Comparison of ENCODE assay signal across 16 cellular contexts in genomic region chr19:1967087-1967608, GRCh38. TPM values are rescaled to one million over a fixed set of nuclear protein-coding genes. Genes with fewer than 3 reads are reported as not detected.
DNase-seq lines count a peak whose midpoint lies in the region; ATAC-seq, FAIRE-seq and TF ChIP-seq lines count a peak whose summit lies in the region.
"Had no signal": no experiment of that assay in that cellular context is flagged by ENCODE, and none has a peak within 500 bp of the region (broad histone marks: within the 10 kb centered on the region; RNA-seq: fewer than 3 reads in every experiment).

No MANE protein-coding gene starts in this region.

- TF ChIP-seq EP300 in HepG2 (IDR thresholded peaks at IDR 0.05; ENCODE audit: low read depth in 2 of 2, low read length in 2 of 2) (no peak), HepG2 (CRISPR knock-in tag; IDR thresholded peaks at IDR 0.05; ENCODE audit: borderline replicate concordance) (no peak)

- H3K4me2 ChIP-seq in HepG2 (ENCODE audit: low read depth, low read length): no peak overlapping the region
- H3K4me2 ChIP-seq: GM23338 had no signal

- peaks cover 5% of the 10 kb centered on the region; the same call in 1 of the 2 replicates for H4K20me1 ChIP-seq in HepG2 (ENCODE audit: insufficient read depth, low read length)

- H3K27ac Mint-ChIP-seq in activated CD4-positive, alpha-beta T cell treated with anti-CD3 and anti-CD28 coated beads, Interleukin-2, amount 10 ng/mL, durations not matched to agents 7 days and 5 days: peak overlapping the region; percentile 84
- no peak overlapping the region for H3K27ac Mint-ChIP-seq in activated naive CD4-positive, alpha-beta T cell treated with anti-CD3 and anti-CD28 coated beads, Interleukin-2, amount 50 U/mL, for 72 hours
- H3K27ac Mint-ChIP-seq: GM23338 had no signal

- H3K27ac ChIP-seq in HepG2 (ENCODE audit: extremely low read length, insufficient read depth, low read length) (no peak overlapping the region), right lobe of liver (no peak overlapping the region)
- H3K27ac ChIP-seq: brain microvascular endothelial cell, dorsolateral prefrontal cortex, esophagus squamous epithelium had no signal

- FAIRE-seq in HepG2 (lab: Jason Lieb, UNC): no peak
- FAIRE-seq: RCC 7860 had no signal

- ATAC-seq in HepG2 (no peak), right lobe of liver (no peak), HG02678 (IDR thresholded peaks at IDR 0.05; ENCODE audit: unreplicated experiment) (no peak), GM21825 (IDR thresholded peaks at IDR 0.05; ENCODE audit: unreplicated experiment) (no peak)
- peak; percentile 36 to 38 for ATAC-seq in activated naive CD4-positive, alpha-beta T cell treated with anti-CD3 and anti-CD28 coated beads, Interleukin-2, amount 50 U/mL, for 72 hours
- ATAC-seq: GM23338 had no signal

- H2AFZ ChIP-seq in HepG2 (ENCODE audit: low read length): no peak overlapping the region
- H2AFZ ChIP-seq: GM23338 had no signal

- peaks cover 13% of the 10 kb centered on the region for H3K4me1 Mint-ChIP-seq in activated CD4-positive, alpha-beta T cell treated with anti-CD3 and anti-CD28 coated beads, Interleukin-2, amount 10 ng/mL, durations not matched to agents 7 days and 5 days
- H3K4me1 Mint-ChIP-seq: GM23338, neural crest cell had no signal

- no peaks in the 10 kb centered on the region for H3K9me3 Mint-ChIP-seq in activated CD4-positive, alpha-beta T cell treated with anti-CD3 and anti-CD28 coated beads, Interleukin-2, amount 10 ng/mL, durations not matched to agents 7 days and 5 days
- no peaks in the 10 kb centered on the region for H3K9me3 Mint-ChIP-seq in activated naive CD4-positive, alpha-beta T cell treated with anti-CD3 and anti-CD28 coated beads, Interleukin-2, amount 50 U/mL, for 72 hours
- H3K9me3 Mint-ChIP-seq: GM23338, memory B cell, neural crest cell had no signal

- CTCF ChIA-PET in HepG2 (lab: Yijun Ruan, JAX; ENCODE audit: low intra/inter-chr PET ratio, low total read pairs): no interaction called here
- CTCF ChIA-PET in activated CD4-positive, alpha-beta T cell treated with anti-CD3 and anti-CD28 coated beads, Interleukin-2, amount 10 ng/mL, durations not matched to agents 7 days and 5 days (lab: Charles Lee): no interaction called here

- TF ChIP-seq CTCF in HepG2 (CRISPR knock-in tag; IDR thresholded peaks at IDR 0.05): no peak
- TF ChIP-seq CTCF in right lobe of liver (IDR thresholded peaks at IDR 0.05): no peak

- TF ChIP-seq POLR2A in HepG2 (IDR thresholded peaks at IDR 0.05; ENCODE audit: insufficient read depth in 1 of 2, low read depth in 2 of 2, low read length in 2 of 2): no peak
- TF ChIP-seq POLR2A in right lobe of liver (IDR thresholded peaks at IDR 0.05): no peak

- H3K4me3 ChIP-seq in HepG2 (replicated peaks in 1 of 3; ENCODE audit: insufficient read depth in 1 of 3, low read depth in 2 of 3, low read length in 3 of 3) (no peak overlapping the region), right lobe of liver (no peak overlapping the region)
- H3K4me3 ChIP-seq: dorsolateral prefrontal cortex, esophagus squamous epithelium, GM23338 had no signal

- TF ChIP-seq RAD21 in HepG2 (CRISPR knock-in tag; IDR thresholded peaks at IDR 0.05): no peak

- WGBS in HepG2 (ENCODE audit: low lambda C conversion rate): 98% methylated on average over 22 of the region's 26 CpGs
- WGBS in right lobe of liver (ENCODE audit: insufficient coverage, low coverage, low lambda C conversion rate, missing lambda C conversion rate): 92% methylated on average over 8 of the region's 26 CpGs

- no peaks in the 10 kb centered on the region for H3K4me1 ChIP-seq in HepG2 (ENCODE audit: insufficient read depth, low read length)
- H3K4me1 ChIP-seq in right lobe of liver: no peaks in the 10 kb centered on the region
- H3K4me1 ChIP-seq: esophagus squamous epithelium had no signal

- H3K4me3 Mint-ChIP-seq in activated CD4-positive, alpha-beta T cell treated with anti-CD3 and anti-CD28 coated beads, Interleukin-2, amount 10 ng/mL, durations not matched to agents 7 days and 5 days: no peak overlapping the region
- H3K4me3 Mint-ChIP-seq: GM23338, memory B cell, neural crest cell had no signal

- no peaks in the 10 kb centered on the region for H3K9me3 ChIP-seq in HepG2 (ENCODE audit: low read length)
- H3K9me3 ChIP-seq in right lobe of liver: no peaks in the 10 kb centered on the region
- H3K9me3 ChIP-seq: esophagus squamous epithelium had no signal

- no TSS peak for BruUV-seq in HepG2 (replicated peaks; lab: Mats Ljungman, UMichigan)

- H3K27me3 ChIP-seq in HepG2 (ENCODE audit: control insufficient read depth in 1 of 2, insufficient read depth in 2 of 2, low read length in 2 of 2): no peaks in the 10 kb centered on the region
- no peaks in the 10 kb centered on the region for H3K27me3 ChIP-seq in right lobe of liver
- H3K27me3 ChIP-seq: brain microvascular endothelial cell, dorsolateral prefrontal cortex, esophagus squamous epithelium had no signal

- peaks cover 12 to 27% of the 10 kb centered on the region in 2 experiments; a peak in 4 of 5 replicates for H3K36me3 ChIP-seq in HepG2 (replicated peaks in 1 of 2; ENCODE audit: control insufficient read depth in 1 of 2, insufficient read depth in 2 of 2, low read length in 2 of 2)
- no peaks in the 10 kb centered on the region for H3K36me3 ChIP-seq in right lobe of liver

- intact Hi-C loops in HepG2 (cut with micrococcal nuclease; ENCODE audit: unreplicated experiment): no loop called here
- intact Hi-C loops in right lobe of liver (cut with DNase I): no loop called here

- in situ Hi-C loops in HepG2 (cut with HindIII; ENCODE audit: extremely low pct_ligation_motif_present, low pct_unique_long_range_greater_than_20kb): no loop called here

- H3K9ac ChIP-seq in HepG2 (ENCODE audit: insufficient read depth, low read depth, low read length): no peak overlapping the region

- H3K36me3 Mint-ChIP-seq in activated CD4-positive, alpha-beta T cell treated with anti-CD3 and anti-CD28 coated beads, Interleukin-2, amount 10 ng/mL, durations not matched to agents 7 days and 5 days (ENCODE audit: low read depth): peaks cover 4% of the 10 kb centered on the region
- H3K36me3 Mint-ChIP-seq in activated naive CD4-positive, alpha-beta T cell treated with anti-CD3 and anti-CD28 coated beads, Interleukin-2, amount 50 U/mL, for 72 hours: no peaks in the 10 kb centered on the region

- DNase-seq in HepG2 (ENCODE audit: low spot score) (no peak), right lobe of liver (no peak), SIG-M5 (lab: John Stamatoyannopoulos, UW) (no peak)
- peak; percentile 42 for DNase-seq in activated CD4-positive, alpha-beta T cell treated with anti-CD3 and anti-CD28 coated beads, Interleukin-2, amount 10 ng/mL, durations not matched to agents 7 days and 5 days
- no peak for DNase-seq in activated naive CD4-positive, alpha-beta T cell treated with anti-CD3 and anti-CD28 coated beads, Interleukin-2, amount 50 U/mL, for 72 hours (ENCODE audit: low spot score in 2 of 2)
- peak; percentile 43 for DNase-seq in stimulated activated CD8-positive, alpha-beta memory T cell treated with anti-CD3 and anti-CD28 coated beads, Interleukin-4, amount 100 ng/mL, for 48 hours
- DNase-seq: brain microvascular endothelial cell, dorsolateral prefrontal cortex, esophagus squamous epithelium, Kasumi-1 had no signal

- POLR2A ChIA-PET in HepG2 (lab: Yijun Ruan, JAX): no interaction called here
- POLR2A ChIA-PET in activated CD4-positive, alpha-beta T cell treated with anti-CD3 and anti-CD28 coated beads, Interleukin-2, amount 10 ng/mL, durations not matched to agents 7 days and 5 days (lab: Charles Lee): no interaction called here

- no peaks in the 10 kb centered on the region for H3K27me3 Mint-ChIP-seq in activated CD4-positive, alpha-beta T cell treated with anti-CD3 and anti-CD28 coated beads, Interleukin-2, amount 10 ng/mL, durations not matched to agents 7 days and 5 days
- H3K27me3 Mint-ChIP-seq: memory B cell had no signal

- H3K79me2 ChIP-seq in HepG2 (ENCODE audit: insufficient read depth, low read length): peaks cover 2% of the 10 kb centered on the region

RNA-seq across cellular contexts. Expression of gene CSNK1G2, which starts 26.2 kb away (rescaled TPM):
- 29.7 and 53.8 TPM in 2 replicates for total RNA-seq in HepG2 (2016; rRNA removed; fragmentation: Illumina TruSeq; extraction: Trizol)
- total RNA-seq in HepG2 (2016; cell fraction: cytosol; rRNA removed; fragmentation: Illumina TruSeq; extraction: Trizol; ENCODE audit: low read depth): 40.6 and 41.0 TPM in 2 replicates
- 26.8 and 56.3 TPM in 2 replicates for total RNA-seq in HepG2 (2016; cell fraction: insoluble cytoplasmic fraction; rRNA removed; fragmentation: Illumina TruSeq; extraction: Trizol)
- 85.2 and 87.4 TPM in 2 replicates for total RNA-seq in HepG2 (2016; cell fraction: membrane; rRNA removed; fragmentation: Illumina TruSeq; extraction: Trizol)
- 39.2 and 46.8 TPM in 2 replicates for total RNA-seq in HepG2 (2016; cell fraction: nucleus; rRNA removed; fragmentation: Illumina TruSeq; extraction: Trizol)
- polyA plus RNA-seq in HepG2 (2011; rRNA removed): 72.5 and 88.4 TPM in 2 replicates
- 33.8 and 56.1 TPM in 2 replicates for polyA plus RNA-seq in HepG2 (2011; cell fraction: cytosol; rRNA removed)
- 380 and 522 TPM in 2 replicates for polyA plus RNA-seq in HepG2 (2011; cell fraction: nucleus; rRNA removed)
- polyA plus RNA-seq in HepG2 (2012): 38.6 and 40.4 TPM in 2 replicates
- polyA plus RNA-seq in HepG2 (2016; cell fraction: cytosol; fragmentation: Illumina TruSeq; extraction: Trizol; ENCODE audit: low read depth): 39.6 and 47.2 TPM in 2 replicates
- polyA plus RNA-seq in HepG2 (2016; cell fraction: insoluble cytoplasmic fraction; fragmentation: Illumina TruSeq; extraction: Trizol; ENCODE audit: low read depth): 36.1 and 45.7 TPM in 2 replicates
- 79.1 and 81.2 TPM in 2 replicates for polyA plus RNA-seq in HepG2 (2016; cell fraction: membrane; fragmentation: Illumina TruSeq; extraction: Trizol; ENCODE audit: low read depth)
- polyA plus RNA-seq in HepG2 (2016; cell fraction: nucleus; fragmentation: Illumina TruSeq; extraction: Trizol; ENCODE audit: insufficient read depth, low read depth): 157 TPM in 2 replicates
- 51.2 and 83.6 TPM in 2 replicates for polyA minus RNA-seq in HepG2 (2011; rRNA and poly(A)+ RNA removed; ENCODE audit: low replicate concordance)
- polyA minus RNA-seq in HepG2 (2011; cell fraction: cytosol; rRNA and poly(A)+ RNA removed): 23.6 and 25.2 TPM in 2 replicates
- 18.2 and 21.2 TPM in 2 replicates for polyA minus RNA-seq in HepG2 (2011; cell fraction: nucleus; rRNA and poly(A)+ RNA removed)
- total RNA-seq in right lobe of liver: 10 to 100 TPM; 14.4 to 35.2 (median 22.6) TPM
- 100 to 1,000 TPM; 112 to 119 TPM for total RNA-seq in activated CD4-positive, alpha-beta T cell treated with anti-CD3 and anti-CD28 coated beads, Interleukin-2, amount 10 ng/mL, durations not matched to agents 7 days and 5 days
- total RNA-seq in activated naive CD4-positive, alpha-beta T cell treated with anti-CD3 and anti-CD28 coated beads, Interleukin-2, amount 50 U/mL, for 72 hours: 10 to 100 TPM; 33.1 to 58.6 TPM

RNA-seq across cellular contexts. Expression of gene BTBD2, which starts 48.4 kb away (rescaled TPM):
- total RNA-seq in HepG2 (2016; rRNA removed; fragmentation: Illumina TruSeq; extraction: Trizol): 28.1 and 30.9 TPM in 2 replicates
- total RNA-seq in HepG2 (2016; cell fraction: cytosol; rRNA removed; fragmentation: Illumina TruSeq; extraction: Trizol; ENCODE audit: low read depth): 33.3 and 38.0 TPM in 2 replicates
- 26.7 and 27.1 TPM in 2 replicates for total RNA-seq in HepG2 (2016; cell fraction: insoluble cytoplasmic fraction; rRNA removed; fragmentation: Illumina TruSeq; extraction: Trizol)
- total RNA-seq in HepG2 (2016; cell fraction: membrane; rRNA removed; fragmentation: Illumina TruSeq; extraction: Trizol): 73.7 and 74.9 TPM in 2 replicates
- 18.7 and 18.8 TPM in 2 replicates for total RNA-seq in HepG2 (2016; cell fraction: nucleus; rRNA removed; fragmentation: Illumina TruSeq; extraction: Trizol)
- 45.3 and 45.6 TPM in 2 replicates for polyA plus RNA-seq in HepG2 (2011; rRNA removed)
- polyA plus RNA-seq in HepG2 (2011; cell fraction: cytosol; rRNA removed): 23.9 and 43.2 TPM in 2 replicates
- polyA plus RNA-seq in HepG2 (2011; cell fraction: nucleus; rRNA removed): 43.1 and 48.6 TPM in 2 replicates
- 46.5 and 49.0 TPM in 2 replicates for polyA plus RNA-seq in HepG2 (2012)
- polyA plus RNA-seq in HepG2 (2016; cell fraction: cytosol; fragmentation: Illumina TruSeq; extraction: Trizol; ENCODE audit: low read depth): 74.0 and 79.4 TPM in 2 replicates
- polyA plus RNA-seq in HepG2 (2016; cell fraction: insoluble cytoplasmic fraction; fragmentation: Illumina TruSeq; extraction: Trizol; ENCODE audit: low read depth): 39.4 and 51.6 TPM in 2 replicates
- polyA plus RNA-seq in HepG2 (2016; cell fraction: membrane; fragmentation: Illumina TruSeq; extraction: Trizol; ENCODE audit: low read depth): 106 and 123 TPM in 2 replicates
- 43.6 and 45.5 TPM in 2 replicates for polyA plus RNA-seq in HepG2 (2016; cell fraction: nucleus; fragmentation: Illumina TruSeq; extraction: Trizol; ENCODE audit: insufficient read depth, low read depth)
- polyA minus RNA-seq in HepG2 (2011; rRNA and poly(A)+ RNA removed; ENCODE audit: low replicate concordance): 32.8 and 55.6 TPM in 2 replicates
- 39.1 and 43.2 TPM in 2 replicates for polyA minus RNA-seq in HepG2 (2011; cell fraction: cytosol; rRNA and poly(A)+ RNA removed)
- polyA minus RNA-seq in HepG2 (2011; cell fraction: nucleus; rRNA and poly(A)+ RNA removed): 10.3 and 12.1 TPM in 2 replicates
- 10 to 100 TPM; 22.2 to 42.6 (median 29.2) TPM for total RNA-seq in right lobe of liver
- 10 to 100 TPM; 61.3 to 66.3 TPM for total RNA-seq in activated CD4-positive, alpha-beta T cell treated with anti-CD3 and anti-CD28 coated beads, Interleukin-2, amount 10 ng/mL, durations not matched to agents 7 days and 5 days
- 10 to 100 TPM; 24.6 to 60.8 TPM for total RNA-seq in activated naive CD4-positive, alpha-beta T cell treated with anti-CD3 and anti-CD28 coated beads, Interleukin-2, amount 50 U/mL, for 72 hours

Comparison
In these comparisons a context has a peak if more than half of its experiments do, and no peak if none do; other contexts are left out.
1. ATAC-seq: peak in activated naive CD4-positive, alpha-beta T cell treated with anti-CD3 and anti-CD28 coated beads, Interleukin-2, amount 50 U/mL, for 72 hours (2 of 2); none in HepG2 (single experiment), right lobe of liver (0 of 4), HG02678 (single experiment) and GM21825 (single experiment).
2. DNase-seq: peak in activated CD4-positive, alpha-beta T cell treated with anti-CD3 and anti-CD28 coated beads, Interleukin-2, amount 10 ng/mL, durations not matched to agents 7 days and 5 days (single experiment) and stimulated activated CD8-positive, alpha-beta memory T cell treated with anti-CD3 and anti-CD28 coated beads, Interleukin-4, amount 100 ng/mL, for 48 hours (single experiment); none in HepG2 (single experiment), right lobe of liver (0 of 3), activated naive CD4-positive, alpha-beta T cell treated with anti-CD3 and anti-CD28 coated beads, Interleukin-2, amount 50 U/mL, for 72 hours (0 of 2) and SIG-M5 (single experiment).